Comparison of ENCODE assay signal across 1 cellular context in the genomic region with DNA sequence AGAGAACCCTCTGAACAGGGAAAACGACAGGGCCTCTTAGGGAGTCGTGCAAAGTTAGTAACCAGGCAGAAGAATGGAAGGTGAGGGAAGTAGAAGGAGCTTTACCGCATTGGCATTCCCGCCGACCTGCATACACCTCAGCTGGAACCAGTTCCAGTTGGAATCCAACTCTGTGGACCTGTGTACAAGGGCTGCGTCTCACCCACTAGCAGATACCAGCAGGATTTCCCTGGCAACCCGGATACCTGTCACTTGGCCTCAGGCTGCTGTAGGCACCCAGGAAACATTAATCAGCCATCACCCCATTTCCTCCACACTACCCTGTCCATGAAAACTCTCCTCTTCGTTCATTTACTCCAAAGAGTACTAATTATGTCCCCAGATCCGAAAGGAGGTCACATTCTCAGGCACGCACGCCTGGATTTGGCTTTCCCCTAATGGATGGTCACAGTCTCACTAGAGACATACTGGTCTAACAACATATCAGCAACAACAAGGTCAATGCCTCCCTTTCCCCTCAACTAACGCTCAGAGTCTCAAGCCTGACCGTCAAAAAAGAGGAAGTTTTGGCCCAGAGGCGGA.
TF ChIP-seq lines count a peak whose summit lies in the region.

No MANE protein-coding gene starts in this region.

TF ChIP-seq in GM12878, 131 proteins besides CTCF, POLR2A, EP300 and RAD21 (continued from another document):
- TF ChIP-seq, protein P1, sequence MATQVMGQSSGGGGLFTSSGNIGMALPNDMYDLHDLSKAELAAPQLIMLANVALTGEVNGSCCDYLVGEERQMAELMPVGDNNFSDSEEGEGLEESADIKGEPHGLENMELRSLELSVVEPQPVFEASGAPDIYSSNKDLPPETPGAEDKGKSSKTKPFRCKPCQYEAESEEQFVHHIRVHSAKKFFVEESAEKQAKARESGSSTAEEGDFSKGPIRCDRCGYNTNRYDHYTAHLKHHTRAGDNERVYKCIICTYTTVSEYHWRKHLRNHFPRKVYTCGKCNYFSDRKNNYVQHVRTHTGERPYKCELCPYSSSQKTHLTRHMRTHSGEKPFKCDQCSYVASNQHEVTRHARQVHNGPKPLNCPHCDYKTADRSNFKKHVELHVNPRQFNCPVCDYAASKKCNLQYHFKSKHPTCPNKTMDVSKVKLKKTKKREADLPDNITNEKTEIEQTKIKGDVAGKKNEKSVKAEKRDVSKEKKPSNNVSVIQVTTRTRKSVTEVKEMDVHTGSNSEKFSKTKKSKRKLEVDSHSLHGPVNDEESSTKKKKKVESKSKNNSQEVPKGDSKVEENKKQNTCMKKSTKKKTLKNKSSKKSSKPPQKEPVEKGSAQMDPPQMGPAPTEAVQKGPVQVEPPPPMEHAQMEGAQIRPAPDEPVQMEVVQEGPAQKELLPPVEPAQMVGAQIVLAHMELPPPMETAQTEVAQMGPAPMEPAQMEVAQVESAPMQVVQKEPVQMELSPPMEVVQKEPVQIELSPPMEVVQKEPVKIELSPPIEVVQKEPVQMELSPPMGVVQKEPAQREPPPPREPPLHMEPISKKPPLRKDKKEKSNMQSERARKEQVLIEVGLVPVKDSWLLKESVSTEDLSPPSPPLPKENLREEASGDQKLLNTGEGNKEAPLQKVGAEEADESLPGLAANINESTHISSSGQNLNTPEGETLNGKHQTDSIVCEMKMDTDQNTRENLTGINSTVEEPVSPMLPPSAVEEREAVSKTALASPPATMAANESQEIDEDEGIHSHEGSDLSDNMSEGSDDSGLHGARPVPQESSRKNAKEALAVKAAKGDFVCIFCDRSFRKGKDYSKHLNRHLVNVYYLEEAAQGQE (IDR thresholded peaks at IDR 0.05; ENCODE audit: low read depth, low read length) = no peak
- no peak for TF ChIP-seq CHD1 (IDR thresholded peaks at IDR 0.05; ENCODE audit: low read depth, low read length)
- no peak for TF ChIP-seq NFYA (IDR thresholded peaks at IDR 0.05; ENCODE audit: borderline replicate concordance, low read depth, low read length)
- no peak for TF ChIP-seq HDGF (IDR thresholded peaks at IDR 0.05)
- TF ChIP-seq, protein P2, sequence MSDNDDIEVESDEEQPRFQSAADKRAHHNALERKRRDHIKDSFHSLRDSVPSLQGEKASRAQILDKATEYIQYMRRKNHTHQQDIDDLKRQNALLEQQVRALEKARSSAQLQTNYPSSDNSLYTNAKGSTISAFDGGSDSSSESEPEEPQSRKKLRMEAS (IDR thresholded peaks at IDR 0.05; ENCODE audit: low read depth, low read length) = no peak
- TF ChIP-seq MTA2 (IDR thresholded peaks at IDR 0.05; ENCODE audit: low read depth) = no peak
